24 cellular contexts compared by ENCODE assay signal in genomic region chr10:57846307-57847065, GRCh38.
"Had no signal": no experiment of that assay in that cellular context is flagged by ENCODE, and none has a peak within 500 bp of the region (broad histone marks: within the 10 kb centered on the region; RNA-seq: fewer than 3 reads in every experiment).

No MANE protein-coding gene starts in this region.

- ATAC-seq: activated CD8-positive, alpha-beta T cell treated with anti-CD3 and anti-CD28 coated beads, Interleukin-2, amount 10 ng/mL, durations not matched to agents 7 days and 5 days; SK-N-SH treated with all-trans-retinoic acid at 6 μM for 48 hours; WTC11 had no signal

- DNase-seq: activated CD4-positive, alpha-beta T cell treated with anti-CD3 and anti-CD28 coated beads for 48 hours; activated CD4-positive, alpha-beta T cell treated with anti-CD3 and anti-CD28 coated beads, Interleukin-2, amount 50 U/mL, for 4 hours; activated CD4-positive, CD25-positive, alpha-beta regulatory T cell treated with anti-CD3 and anti-CD28 coated beads, Interleukin-2, amount 50 U/mL, for 72 hours; activated CD8-positive, alpha-beta memory T cell treated with anti-CD3 and anti-CD28 coated beads, Interleukin-2, amount 50 U/mL, for 48 hours; activated CD8-positive, alpha-beta T cell treated with anti-CD3 and anti-CD28 coated beads, Interleukin-2, amount 10 ng/mL, durations not matched to agents 7 days and 5 days; activated effector memory CD4-positive, alpha-beta T cell treated with anti-CD3 and anti-CD28 coated beads, Interleukin-2, amount 50 U/mL, for 16 hours; activated naive CD4-positive, alpha-beta T cell treated with Interleukin-2 at 50 U/mL for 16 hours; activated T-cell treated with anti-CD3 and anti-CD28 coated beads, Interleukin-2, amount 50 U/mL, for 24 hours; caudate nucleus; MM.1S; NCI-H1105; NCI-H1436; NCI-H1694 treated with DMSO at 0.1 percent for 48 hours; NCI-H2029 treated with DMSO at 0.1 percent for 48 hours; NCI-H345; NCI-H510A treated with DMSO at 0.1 percent for 48 hours; NCI-H69; NK-92 treated with Interleukin-12 subunit alpha and Interleukin-12 subunit beta, amount 100 ng/mL, for 24 hours; SJCRH30; SW 1271 had no signal

- H3K27ac Mint-ChIP-seq: activated CD8-positive, alpha-beta T cell treated with anti-CD3 and anti-CD28 coated beads, Interleukin-2, amount 10 ng/mL, durations not matched to agents 7 days and 5 days; activated naive CD8-positive, alpha-beta T cell; activated T-cell treated with anti-CD3 and anti-CD28 coated beads, Interleukin-2, amount 50 U/mL, for 24 hours; activated T-helper 1 cell treated with anti-CD3 and anti-CD28 coated beads, Interleukin-12 subunit alpha, Interleukin-12 subunit beta, Interleukin-2, Interleukin-4 antibody, amounts not matched to agents 30 ng/mL and 10 ng/mL and 1 ng/mL, durations not matched to agents 14 hours and 24 hours and 36 hours; WTC11 had no signal

- H3K36me3 Mint-ChIP-seq: activated naive CD8-positive, alpha-beta T cell had no signal

- H3K4me3 Mint-ChIP-seq: activated CD8-positive, alpha-beta T cell treated with anti-CD3 and anti-CD28 coated beads, Interleukin-2, amount 10 ng/mL, durations not matched to agents 7 days and 5 days; activated naive CD8-positive, alpha-beta T cell; activated T-cell treated with anti-CD3 and anti-CD28 coated beads, Interleukin-2, amount 50 U/mL, for 24 hours; activated T-helper 1 cell treated with anti-CD3 and anti-CD28 coated beads, Interleukin-12 subunit alpha, Interleukin-12 subunit beta, Interleukin-2, Interleukin-4 antibody, amounts not matched to agents 30 ng/mL and 10 ng/mL and 1 ng/mL, durations not matched to agents 14 hours and 24 hours and 36 hours; WTC11 had no signal

- H3K27me3 Mint-ChIP-seq: activated naive CD8-positive, alpha-beta T cell; activated T-cell treated with anti-CD3 and anti-CD28 coated beads, Interleukin-2, amount 50 U/mL, for 24 hours had no signal

- H3K9me3 Mint-ChIP-seq: activated T-cell treated with anti-CD3 and anti-CD28 coated beads, Interleukin-2, amount 50 U/mL, for 24 hours; activated T-helper 1 cell treated with anti-CD3 and anti-CD28 coated beads, Interleukin-12 subunit alpha, Interleukin-12 subunit beta, Interleukin-2, Interleukin-4 antibody, amounts not matched to agents 30 ng/mL and 10 ng/mL and 1 ng/mL, durations not matched to agents 14 hours and 24 hours and 36 hours had no signal
